Comparison of ENCODE assay signal across 8 cellular contexts in the genomic region with DNA sequence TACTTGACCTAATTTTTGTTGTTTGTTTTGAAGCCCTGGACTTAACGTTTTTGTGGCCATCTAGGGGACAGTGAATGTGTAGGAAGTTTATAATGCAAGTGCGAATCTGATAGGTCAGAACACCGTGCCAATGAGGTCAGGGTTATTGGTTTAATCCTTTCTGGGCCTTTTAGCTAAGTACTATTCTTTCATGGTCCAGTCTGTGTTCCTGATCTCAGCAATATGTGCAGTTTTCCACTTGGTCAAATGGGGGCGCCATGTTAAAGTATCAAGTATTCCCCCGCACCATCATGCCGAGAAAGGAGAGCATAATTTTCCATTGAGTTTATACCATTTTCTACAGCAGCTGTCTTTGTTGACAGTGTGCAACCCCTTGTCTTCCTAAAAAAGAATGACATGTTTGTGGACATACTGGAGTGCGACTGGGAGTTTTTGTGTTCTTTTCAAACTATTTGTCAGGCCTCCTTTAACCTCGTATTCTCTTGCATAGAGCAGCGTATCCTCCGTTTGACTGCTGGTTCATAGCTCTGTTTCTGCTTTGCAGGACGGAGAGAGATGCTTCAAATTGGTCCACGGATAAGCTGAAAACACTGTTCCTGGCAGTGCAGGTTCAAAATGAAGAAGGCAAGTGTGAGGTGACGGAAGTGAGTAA. TPM values are rescaled to one million over a fixed set of nuclear protein-coding genes. Genes with fewer than 3 reads are reported as not detected.
DNase-seq lines count a peak whose midpoint lies in the region; ATAC-seq and TF ChIP-seq lines count a peak whose summit lies in the region.

No MANE protein-coding gene starts in this region.

- ATAC-seq in GM21528 (IDR thresholded peaks at IDR 0.05; ENCODE audit: low FRiP score, unreplicated experiment), result no peak
- ATAC-seq in GM21390 (IDR thresholded peaks at IDR 0.05; ENCODE audit: unreplicated experiment), result no peak

- in situ Hi-C loops in astrocyte of the cerebellum (cut with HindIII; ENCODE audit: low sequenced_read_pairs), result no loop called here

- H3K27me3 ChIP-seq in MG63, result no peaks in the 10 kb centered on the region
- H3K27me3 ChIP-seq in iPS-20b (ENCODE audit: insufficient read depth, low read length), result no peaks in the 10 kb centered on the region
- no peaks in the 10 kb centered on the region for H3K27me3 ChIP-seq in skeletal muscle tissue (ENCODE audit: control insufficient read depth in 3 of 3, insufficient read depth in 3 of 3, low read length in 3 of 3)

- DNase-seq in ELR (ENCODE audit: low read depth) (peak; percentile 84), MG63 (peak; percentile 6), T-helper 1 cell (peak in 4 of 5 donors; percentile 31 to 72 (median 42)), astrocyte of the cerebellum (ENCODE audit: low read depth) (peak; percentile 65)

- H3K9ac ChIP-seq in iPS-20b (ENCODE audit: low read depth, low read length) (peak overlapping the region; percentile 97; the same call in 1 of the 2 replicates), skeletal muscle tissue (ENCODE audit: low read depth in 1 of 3, low read length in 3 of 3) (peak overlapping the region; percentile 76 to 99 (median 94))

- H3K27ac ChIP-seq in iPS-20b (ENCODE audit: low read length), result no peak overlapping the region
- peak overlapping the region; percentile 91 for H3K27ac ChIP-seq in skeletal muscle tissue (ENCODE audit: low read depth, low read length)

- peak overlapping the region; percentile 94 for H3K4me3 ChIP-seq in MG63
- H3K4me3 ChIP-seq in astrocyte of the cerebellum (ENCODE audit: low read depth, low read length), result peak overlapping the region; percentile 98
- H3K4me3 ChIP-seq in iPS-20b (ENCODE audit: low read length), result peak overlapping the region; percentile 93
- H3K4me3 ChIP-seq in skeletal muscle tissue (ENCODE audit: low read length in 3 of 3), result peak overlapping the region; percentile 97 to 100 (median 99)

- H3K36me3 ChIP-seq in MG63 (peaks cover 40% of the 10 kb centered on the region), iPS-20b (ENCODE audit: insufficient read depth, low read depth, low read length) (peaks cover 46% of the 10 kb centered on the region), skeletal muscle tissue (ENCODE audit: control insufficient read depth in 3 of 3, insufficient read depth in 3 of 3, low read length in 3 of 3) (peaks cover 34 to 40% (median 38%) of the 10 kb centered on the region in 3 donors)

- no peaks in the 10 kb centered on the region for H3K9me3 ChIP-seq in MG63
- H3K9me3 ChIP-seq in iPS-20b (ENCODE audit: insufficient read depth, low read depth, low read length), result no peaks in the 10 kb centered on the region
- H3K9me3 ChIP-seq in skeletal muscle tissue (ENCODE audit: control insufficient read depth in 3 of 3, low read length in 3 of 3), result no peaks in the 10 kb centered on the region

- H3K4me1 ChIP-seq in iPS-20b (ENCODE audit: insufficient read depth, low read length) (peaks cover 9% of the 10 kb centered on the region; the same call in 1 of the 2 replicates), skeletal muscle tissue (ENCODE audit: control insufficient read depth in 3 of 3, insufficient read depth in 3 of 3, low read length in 3 of 3) (peaks cover 10 to 27% (median 23%) of the 10 kb centered on the region in 3 donors)

- TF ChIP-seq CTCF in astrocyte of the cerebellum (IDR thresholded peaks at IDR 0.05; ENCODE audit: low read depth, low read length, missing control alignments), result peak; percentile 79

RNA-seq across cellular contexts. Expression of gene AHSA1, which starts 1.3 kb away (rescaled TPM):
- 160 and 278 TPM in 2 replicates for total RNA-seq in MG63 (2014; rRNA removed; shearing (Covaris generic); ENCODE audit: low replicate concordance)
- total RNA-seq in skeletal muscle tissue, result 92.4 TPM

RNA-seq across cellular contexts. Expression of gene VIPAS39, which starts 1.8 kb away (rescaled TPM):
- total RNA-seq in MG63 (2014; rRNA removed; shearing (Covaris generic); ENCODE audit: low replicate concordance), result 27.7 and 36.3 TPM in 2 replicates
- 41.2 TPM for total RNA-seq in skeletal muscle tissue

RNA-seq across cellular contexts. Expression of gene NOXRED1, which starts 35.9 kb away (rescaled TPM):
- total RNA-seq in MG63 (2014; rRNA removed; shearing (Covaris generic); ENCODE audit: low replicate concordance), result not detected in 2 replicates
- total RNA-seq in skeletal muscle tissue, result 0.52 TPM

RNA-seq across cellular contexts. Expression of gene ISM2, which starts 39.4 kb away (rescaled TPM):
- total RNA-seq in MG63 (2014; rRNA removed; shearing (Covaris generic); ENCODE audit: low replicate concordance), result not detected in 2 replicates
- not detected for total RNA-seq in skeletal muscle tissue

Comparison
In these comparisons a context has a peak if more than half of its experiments do, and no peak if none do; other contexts are left out.
1. DNase-seq: peak in every context shown above with its lines; median percentile 84 in ELR; 65 in astrocyte of the cerebellum; 42 in T-helper 1 cell; 6 in MG63.